In genomic region chr9:69190086-69190865, GRCh38 we compare ENCODE assay signal across 11 cellular contexts. TPM values are rescaled to one million over a fixed set of nuclear protein-coding genes. Genes with fewer than 3 reads are reported as not detected.
A peak's percentile ranks its signal among the peaks of the same experiment; 100 is the strongest.
DNase-seq lines count a peak whose midpoint lies in the region; ATAC-seq and TF ChIP-seq lines count a peak whose summit lies in the region.
"Had no signal": no experiment of that assay in that cellular context is flagged by ENCODE, and none has a peak within 500 bp of the region (broad histone marks: within the 10 kb centered on the region; RNA-seq: fewer than 3 reads in every experiment).

No MANE protein-coding gene starts in this region.

- no peaks in the 10 kb centered on the region for H3K9me3 Mint-ChIP-seq in activated T-cell treated with anti-CD3 and anti-CD28 coated beads, Interleukin-2, amount 50 U/mL, for 24 hours

- no peaks in the 10 kb centered on the region for H3K27me3 ChIP-seq in lower lobe of right lung (ENCODE audit: low read depth)
- H3K27me3 ChIP-seq: cardiac muscle cell had no signal

- no peak for TF ChIP-seq CTCF in lower lobe of right lung (IDR thresholded peaks at IDR 0.05)

- ATAC-seq in GM19025 (IDR thresholded peaks at IDR 0.05; ENCODE audit: low read depth, unreplicated experiment), result peak; percentile 75
- ATAC-seq in HG02642 (IDR thresholded peaks at IDR 0.05; ENCODE audit: poor library complexity, unreplicated experiment), result peak; percentile 78
- peak; percentile 67 for ATAC-seq in HG03558 (IDR thresholded peaks at IDR 0.05; ENCODE audit: extremely low read depth, unreplicated experiment)
- no peak for ATAC-seq in lower lobe of right lung
- ATAC-seq: stimulated activated naive CD8-positive, alpha-beta T cell treated with anti-CD3 and anti-CD28 coated beads, Interleukin-15, Interleukin-2, amounts not matched to agents 100 U/mL and 50 U/mL, for 24 hours had no signal

- no peak overlapping the region for H3K27ac Mint-ChIP-seq in activated T-cell treated with anti-CD3 and anti-CD28 coated beads, Interleukin-2, amount 50 U/mL, for 24 hours

- H3K9me3 ChIP-seq in lower lobe of right lung, result no peaks in the 10 kb centered on the region

- H3K4me3 Mint-ChIP-seq in activated T-cell treated with anti-CD3 and anti-CD28 coated beads, Interleukin-2, amount 50 U/mL, for 24 hours, result no peak overlapping the region

- H3K36me3 ChIP-seq in lower lobe of right lung, result no peaks in the 10 kb centered on the region
- H3K36me3 ChIP-seq: cardiac muscle cell had no signal

- peaks cover 72% of the 10 kb centered on the region for H3K4me1 ChIP-seq in lower lobe of right lung

- peak overlapping the region; percentile 53 for H3K27ac ChIP-seq in lower lobe of right lung
- H3K27ac ChIP-seq: cardiac muscle cell had no signal

- H3K4me1 Mint-ChIP-seq in activated T-cell treated with anti-CD3 and anti-CD28 coated beads, Interleukin-2, amount 50 U/mL, for 24 hours (ENCODE audit: low read depth), result peaks cover 24% of the 10 kb centered on the region

- H3K36me3 Mint-ChIP-seq in activated T-cell treated with anti-CD3 and anti-CD28 coated beads, Interleukin-2, amount 50 U/mL, for 24 hours (ENCODE audit: low read depth), result no peaks in the 10 kb centered on the region

- DNase-seq in lower lobe of right lung, result no peak
- no peak for DNase-seq in superior temporal gyrus (ENCODE audit: extremely low spot score)
- DNase-seq in activated T-cell treated with anti-CD3 and anti-CD28 coated beads, Interleukin-2, amount 50 U/mL, for 24 hours, result no peak
- no peak for DNase-seq in cerebellar cortex (ENCODE audit: low spot score)
- DNase-seq in DMS53 treated with DMSO at 0.1 percent for 48 hours (lab: John Stamatoyannopoulos, UW; ENCODE audit: unreplicated experiment), result no peak
- DNase-seq: activated CD8-positive, alpha-beta memory T cell treated with anti-CD3 and anti-CD28 coated beads, Interleukin-2, amount 50 U/mL, for 48 hours; stimulated activated naive CD8-positive, alpha-beta T cell treated with anti-CD3 and anti-CD28 coated beads, Interleukin-15, Interleukin-2, amounts not matched to agents 100 U/mL and 50 U/mL, for 24 hours had no signal

- no peaks in the 10 kb centered on the region for H3K27me3 Mint-ChIP-seq in activated T-cell treated with anti-CD3 and anti-CD28 coated beads, Interleukin-2, amount 50 U/mL, for 24 hours

- intact Hi-C loops in lower lobe of right lung (cut with DNase I), result loop anchor here (5.0 kb wide), 1 partner anchor 138 kb away; no protein-coding TSS in a partner anchor

- H3K4me3 ChIP-seq in lower lobe of right lung, result no peak overlapping the region
- H3K4me3 ChIP-seq: cardiac muscle cell had no signal

RNA-seq across cellular contexts. Expression of gene TJP2, which starts 16.2 kb away (rescaled TPM):
- 124 TPM for total RNA-seq in lower lobe of right lung

Comparison
In these comparisons a context has a peak if more than half of its experiments do, and no peak if none do; other contexts are left out.
1. ATAC-seq: peak in GM19025 (single experiment), HG02642 (single experiment) and HG03558 (single experiment); none in lower lobe of right lung (0 of 2).